Comparison of ENCODE assay signal across 8 cellular contexts in the genomic region with DNA sequence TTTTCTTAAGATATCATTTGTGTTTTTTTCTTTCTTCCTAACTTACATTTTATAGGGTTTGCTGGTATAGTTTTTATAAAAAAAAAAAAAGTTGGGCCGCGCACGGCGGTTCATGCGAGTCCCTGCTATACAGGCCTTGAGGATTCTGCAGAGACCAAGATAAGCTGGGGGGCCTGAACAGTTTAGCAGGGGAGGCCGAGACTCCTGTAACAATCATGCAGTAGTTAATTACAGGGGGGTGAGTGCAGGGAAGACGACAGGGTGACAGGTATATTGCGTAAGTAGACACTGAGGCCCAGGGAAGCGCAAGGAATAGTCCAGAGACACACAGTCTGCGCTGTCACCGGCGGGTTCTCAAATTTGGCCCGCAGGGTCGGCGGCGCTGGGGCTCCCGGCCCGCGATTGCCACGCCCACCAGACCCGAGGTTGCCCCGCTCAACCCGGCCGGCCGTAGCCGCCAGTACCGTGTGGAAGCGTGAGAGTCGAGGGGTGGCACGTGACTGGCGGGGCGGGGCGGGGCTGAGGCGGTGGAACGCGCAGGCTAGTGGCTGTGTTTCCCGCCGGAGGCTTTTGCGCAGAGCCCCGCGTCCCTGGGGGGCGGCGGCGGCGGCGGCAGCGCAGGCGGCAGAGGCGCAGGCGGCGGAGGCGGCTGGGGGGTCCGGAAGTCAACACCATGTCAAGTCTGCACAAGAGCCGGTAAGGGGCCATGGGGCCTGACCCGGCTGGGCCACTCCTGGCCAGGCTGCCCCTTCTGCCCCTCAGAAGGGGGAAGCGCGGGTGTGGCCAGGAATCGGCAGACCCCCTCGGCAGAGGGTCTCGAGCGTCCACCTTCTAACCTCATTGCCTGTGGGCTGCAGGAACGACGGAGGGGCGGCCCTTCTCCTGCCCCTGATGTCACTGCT. TPM values are rescaled to one million over a fixed set of nuclear protein-coding genes. Genes with fewer than 3 reads are reported as not detected.
DNase-seq lines count a peak whose midpoint lies in the region; ATAC-seq and TF ChIP-seq lines count a peak whose summit lies in the region.

A gene with protein sequence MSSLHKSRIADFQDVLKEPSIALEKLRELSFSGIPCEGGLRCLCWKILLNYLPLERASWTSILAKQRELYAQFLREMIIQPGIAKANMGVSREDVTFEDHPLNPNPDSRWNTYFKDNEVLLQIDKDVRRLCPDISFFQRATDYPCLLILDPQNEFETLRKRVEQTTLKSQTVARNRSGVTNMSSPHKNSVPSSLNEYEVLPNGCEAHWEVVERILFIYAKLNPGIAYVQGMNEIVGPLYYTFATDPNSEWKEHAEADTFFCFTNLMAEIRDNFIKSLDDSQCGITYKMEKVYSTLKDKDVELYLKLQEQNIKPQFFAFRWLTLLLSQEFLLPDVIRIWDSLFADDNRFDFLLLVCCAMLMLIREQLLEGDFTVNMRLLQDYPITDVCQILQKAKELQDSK (plus strand): TSS at position 573 of the 902 bp plus-strand sequence. CDS start 101 bp downstream, at position 674.

- peak; percentile 94 for ATAC-seq in GM18498 (IDR thresholded peaks at IDR 0.05; ENCODE audit: unreplicated experiment)
- ATAC-seq in HG02885 (IDR thresholded peaks at IDR 0.05; ENCODE audit: poor library complexity, unreplicated experiment): peak; percentile 95
- ATAC-seq in left ventricle myocardium superior: peak; percentile 97
- ATAC-seq in psoas muscle: peak; percentile 94 to 97 (median 96)

- no peaks in the 10 kb centered on the region for H3K27me3 ChIP-seq in psoas muscle (ENCODE audit: insufficient read depth in 3 of 3, low read length in 2 of 3)

- peak within 1 kb of the TSS; percentile 90 for H3K27ac ChIP-seq in psoas muscle

- TF ChIP-seq CTCF in psoas muscle (IDR thresholded peaks at IDR 0.05): no peak

- H3K36me3 ChIP-seq in psoas muscle (ENCODE audit: insufficient read depth in 1 of 2, low read depth in 1 of 2): peaks cover 0 to 32% of the 10 kb centered on the region in 2 donors

- H3K4me1 ChIP-seq in psoas muscle: peaks cover 21% of the 10 kb centered on the region

- H3K9me3 ChIP-seq in psoas muscle: no peaks in the 10 kb centered on the region

- DNase-seq in NCI-H1930 (lab: John Stamatoyannopoulos, UW) (peak; percentile 72 to 83), T-helper 2 cell (peak; percentile 83 to 93 (median 88)), amygdala (lab: John Stamatoyannopoulos, UW) (peak; percentile 28 to 92 (median 82)), left ventricle myocardium superior (peak; percentile 94), psoas muscle (peak; percentile 92 to 95), ureter (ENCODE audit: low spot score) (peak; percentile 93)

- intact Hi-C loops in left ventricle myocardium superior (cut with micrococcal nuclease) (no loop called here), psoas muscle (cut with DNase I) (loop anchor here in 1 of 2 donors (2.0 to 5.0 kb wide), 2 partner anchors 16 to 960 kb away; a partner anchor contains a TSS)

- H3K4me3 ChIP-seq in psoas muscle: peak within 1 kb of the TSS; percentile 98

- 8 to 12% (median 9%) methylated on average over 37 to 64 of the region's 64 CpGs for WGBS in psoas muscle, 3 donors

RNA-seq across cellular contexts. Expression of the gene that starts here (rescaled TPM):
- total RNA-seq in left ventricle myocardium superior (19.9 TPM), psoas muscle (10 to 100 TPM; 14.4 to 17.5 (median 15.8) TPM), ureter (33.6 TPM)
- 10 to 100 TPM; 11.8 to 25.1 (median 15.3) TPM for polyA plus RNA-seq in psoas muscle

Comparison
In these comparisons a context has a peak if more than half of its experiments do, and no peak if none do; other contexts are left out.
1. Peak in every context shown above with its lines: DNase-seq, ATAC-seq, H3K4me3 ChIP-seq and H3K27ac ChIP-seq.